1 cellular context compared by ENCODE assay signal in the genomic region with DNA sequence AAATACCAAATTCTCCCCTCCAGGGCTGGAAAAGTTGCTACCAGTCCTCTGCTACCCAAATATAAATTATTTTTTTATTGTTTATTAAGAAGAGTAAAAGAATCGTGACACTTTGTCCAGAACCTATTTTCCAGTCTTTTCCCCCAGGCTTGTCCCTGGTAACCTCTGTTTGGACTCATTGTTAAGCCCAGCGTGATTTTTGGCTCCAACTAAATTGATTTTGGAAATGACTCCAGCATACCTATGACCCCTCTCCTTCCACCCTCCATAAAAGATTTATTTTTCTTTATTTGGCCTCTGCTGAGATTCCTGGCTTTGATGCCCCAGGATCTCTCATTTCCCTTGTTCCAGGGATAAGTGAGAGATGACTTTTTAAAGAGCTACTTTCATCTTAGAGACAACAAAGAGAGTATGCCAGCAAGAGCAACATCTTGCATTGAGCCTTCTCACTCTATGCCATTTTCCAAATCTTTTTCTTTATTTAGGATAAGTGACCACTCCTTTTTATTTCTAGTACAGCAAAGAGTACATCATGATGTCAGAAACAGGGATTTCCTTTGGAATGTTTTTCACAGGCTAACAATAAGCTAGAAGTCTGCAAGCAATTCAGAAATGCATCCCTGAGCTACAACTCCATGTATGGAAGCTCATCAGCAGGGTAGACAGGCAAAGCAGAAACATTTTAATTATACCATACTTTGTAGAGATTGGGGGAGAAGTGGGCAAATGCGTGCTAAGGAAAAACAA.
TF ChIP-seq lines count a peak whose summit lies in the region.

No MANE protein-coding gene starts in this region.

TF ChIP-seq in GM23338, 12 proteins besides CTCF, POLR2A, EP300 and RAD21 (continued from another document):
- TF ChIP-seq, protein P1, sequence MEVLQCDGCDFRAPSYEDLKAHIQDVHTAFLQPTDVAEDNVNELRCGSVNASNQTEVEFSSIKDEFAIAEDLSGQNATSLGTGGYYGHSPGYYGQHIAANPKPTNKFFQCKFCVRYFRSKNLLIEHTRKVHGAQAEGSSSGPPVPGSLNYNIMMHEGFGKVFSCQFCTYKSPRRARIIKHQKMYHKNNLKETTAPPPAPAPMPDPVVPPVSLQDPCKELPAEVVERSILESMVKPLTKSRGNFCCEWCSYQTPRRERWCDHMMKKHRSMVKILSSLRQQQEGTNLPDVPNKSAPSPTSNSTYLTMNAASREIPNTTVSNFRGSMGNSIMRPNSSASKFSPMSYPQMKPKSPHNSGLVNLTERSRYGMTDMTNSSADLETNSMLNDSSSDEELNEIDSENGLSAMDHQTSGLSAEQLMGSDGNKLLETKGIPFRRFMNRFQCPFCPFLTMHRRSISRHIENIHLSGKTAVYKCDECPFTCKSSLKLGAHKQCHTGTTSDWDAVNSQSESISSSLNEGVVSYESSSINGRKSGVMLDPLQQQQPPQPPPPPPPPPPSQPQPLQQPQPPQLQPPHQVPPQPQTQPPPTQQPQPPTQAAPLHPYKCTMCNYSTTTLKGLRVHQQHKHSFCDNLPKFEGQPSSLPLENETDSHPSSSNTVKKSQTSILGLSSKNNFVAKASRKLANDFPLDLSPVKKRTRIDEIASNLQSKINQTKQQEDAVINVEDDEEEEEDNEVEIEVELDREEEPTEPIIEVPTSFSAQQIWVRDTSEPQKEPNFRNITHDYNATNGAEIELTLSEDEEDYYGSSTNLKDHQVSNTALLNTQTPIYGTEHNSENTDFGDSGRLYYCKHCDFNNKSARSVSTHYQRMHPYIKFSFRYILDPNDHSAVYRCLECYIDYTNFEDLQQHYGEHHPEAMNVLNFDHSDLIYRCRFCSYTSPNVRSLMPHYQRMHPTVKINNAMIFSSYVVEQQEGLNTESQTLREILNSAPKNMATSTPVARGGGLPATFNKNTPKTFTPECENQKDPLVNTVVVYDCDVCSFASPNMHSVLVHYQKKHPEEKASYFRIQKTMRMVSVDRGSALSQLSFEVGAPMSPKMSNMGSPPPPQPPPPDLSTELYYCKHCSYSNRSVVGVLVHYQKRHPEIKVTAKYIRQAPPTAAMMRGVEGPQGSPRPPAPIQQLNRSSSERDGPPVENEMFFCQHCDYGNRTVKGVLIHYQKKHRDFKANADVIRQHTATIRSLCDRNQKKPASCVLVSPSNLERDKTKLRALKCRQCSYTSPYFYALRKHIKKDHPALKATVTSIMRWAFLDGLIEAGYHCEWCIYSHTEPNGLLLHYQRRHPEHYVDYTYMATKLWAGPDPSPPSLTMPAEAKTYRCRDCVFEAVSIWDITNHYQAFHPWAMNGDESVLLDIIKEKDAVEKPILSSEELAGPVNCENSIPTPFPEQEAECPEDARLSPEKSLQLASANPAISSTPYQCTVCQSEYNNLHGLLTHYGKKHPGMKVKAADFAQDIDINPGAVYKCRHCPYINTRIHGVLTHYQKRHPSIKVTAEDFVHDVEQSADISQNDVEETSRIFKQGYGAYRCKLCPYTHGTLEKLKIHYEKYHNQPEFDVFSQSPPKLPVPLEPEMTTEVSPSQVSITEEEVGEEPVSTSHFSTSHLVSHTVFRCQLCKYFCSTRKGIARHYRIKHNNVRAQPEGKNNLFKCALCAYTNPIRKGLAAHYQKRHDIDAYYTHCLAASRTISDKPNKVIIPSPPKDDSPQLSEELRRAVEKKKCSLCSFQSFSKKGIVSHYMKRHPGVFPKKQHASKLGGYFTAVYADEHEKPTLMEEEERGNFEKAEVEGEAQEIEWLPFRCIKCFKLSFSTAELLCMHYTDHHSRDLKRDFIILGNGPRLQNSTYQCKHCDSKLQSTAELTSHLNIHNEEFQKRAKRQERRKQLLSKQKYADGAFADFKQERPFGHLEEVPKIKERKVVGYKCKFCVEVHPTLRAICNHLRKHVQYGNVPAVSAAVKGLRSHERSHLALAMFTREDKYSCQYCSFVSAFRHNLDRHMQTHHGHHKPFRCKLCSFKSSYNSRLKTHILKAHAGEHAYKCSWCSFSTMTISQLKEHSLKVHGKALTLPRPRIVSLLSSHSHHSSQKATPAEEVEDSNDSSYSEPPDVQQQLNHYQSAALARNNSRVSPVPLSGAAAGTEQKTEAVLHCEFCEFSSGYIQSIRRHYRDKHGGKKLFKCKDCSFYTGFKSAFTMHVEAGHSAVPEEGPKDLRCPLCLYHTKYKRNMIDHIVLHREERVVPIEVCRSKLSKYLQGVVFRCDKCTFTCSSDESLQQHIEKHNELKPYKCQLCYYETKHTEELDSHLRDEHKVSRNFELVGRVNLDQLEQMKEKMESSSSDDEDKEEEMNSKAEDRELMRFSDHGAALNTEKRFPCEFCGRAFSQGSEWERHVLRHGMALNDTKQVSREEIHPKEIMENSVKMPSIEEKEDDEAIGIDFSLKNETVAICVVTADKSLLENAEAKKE (CRISPR knock-in tag; IDR thresholded peaks at IDR 0.05): no peak
- TF ChIP-seq JUNB (IDR thresholded peaks at IDR 0.05; ENCODE audit: unreplicated experiment) (no peak), EZH2 (IDR thresholded peaks at IDR 0.05; ENCODE audit: low read depth, unreplicated experiment) (no peak), CREB1 (CRISPR knock-in tag; IDR thresholded peaks at IDR 0.05; ENCODE audit: low read depth) (no peak), ZNF331 (CRISPR knock-in tag; IDR thresholded peaks at IDR 0.05; ENCODE audit: low read depth) (no peak), EZH2phosphoT487 (IDR thresholded peaks at IDR 0.05; ENCODE audit: unreplicated experiment) (no peak), ZNF114 (CRISPR knock-in tag; IDR thresholded peaks at IDR 0.05) (no peak), POLR2AphosphoS5 (IDR thresholded peaks at IDR 0.05; ENCODE audit: low read depth) (no peak)
- TF ChIP-seq, protein P2, sequence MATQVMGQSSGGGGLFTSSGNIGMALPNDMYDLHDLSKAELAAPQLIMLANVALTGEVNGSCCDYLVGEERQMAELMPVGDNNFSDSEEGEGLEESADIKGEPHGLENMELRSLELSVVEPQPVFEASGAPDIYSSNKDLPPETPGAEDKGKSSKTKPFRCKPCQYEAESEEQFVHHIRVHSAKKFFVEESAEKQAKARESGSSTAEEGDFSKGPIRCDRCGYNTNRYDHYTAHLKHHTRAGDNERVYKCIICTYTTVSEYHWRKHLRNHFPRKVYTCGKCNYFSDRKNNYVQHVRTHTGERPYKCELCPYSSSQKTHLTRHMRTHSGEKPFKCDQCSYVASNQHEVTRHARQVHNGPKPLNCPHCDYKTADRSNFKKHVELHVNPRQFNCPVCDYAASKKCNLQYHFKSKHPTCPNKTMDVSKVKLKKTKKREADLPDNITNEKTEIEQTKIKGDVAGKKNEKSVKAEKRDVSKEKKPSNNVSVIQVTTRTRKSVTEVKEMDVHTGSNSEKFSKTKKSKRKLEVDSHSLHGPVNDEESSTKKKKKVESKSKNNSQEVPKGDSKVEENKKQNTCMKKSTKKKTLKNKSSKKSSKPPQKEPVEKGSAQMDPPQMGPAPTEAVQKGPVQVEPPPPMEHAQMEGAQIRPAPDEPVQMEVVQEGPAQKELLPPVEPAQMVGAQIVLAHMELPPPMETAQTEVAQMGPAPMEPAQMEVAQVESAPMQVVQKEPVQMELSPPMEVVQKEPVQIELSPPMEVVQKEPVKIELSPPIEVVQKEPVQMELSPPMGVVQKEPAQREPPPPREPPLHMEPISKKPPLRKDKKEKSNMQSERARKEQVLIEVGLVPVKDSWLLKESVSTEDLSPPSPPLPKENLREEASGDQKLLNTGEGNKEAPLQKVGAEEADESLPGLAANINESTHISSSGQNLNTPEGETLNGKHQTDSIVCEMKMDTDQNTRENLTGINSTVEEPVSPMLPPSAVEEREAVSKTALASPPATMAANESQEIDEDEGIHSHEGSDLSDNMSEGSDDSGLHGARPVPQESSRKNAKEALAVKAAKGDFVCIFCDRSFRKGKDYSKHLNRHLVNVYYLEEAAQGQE (IDR thresholded peaks at IDR 0.05; ENCODE audit: unreplicated experiment): no peak
